Comparison of ENCODE assay signal across 1 cellular context in genomic region chr13:48978942-48979601, GRCh38.
TF ChIP-seq lines count a peak whose summit lies in the region.

No MANE protein-coding gene starts in this region.

TF ChIP-seq in K562, 482 proteins besides CTCF, POLR2A, EP300 and RAD21 (continued from another document):
- TF ChIP-seq, protein P1, sequence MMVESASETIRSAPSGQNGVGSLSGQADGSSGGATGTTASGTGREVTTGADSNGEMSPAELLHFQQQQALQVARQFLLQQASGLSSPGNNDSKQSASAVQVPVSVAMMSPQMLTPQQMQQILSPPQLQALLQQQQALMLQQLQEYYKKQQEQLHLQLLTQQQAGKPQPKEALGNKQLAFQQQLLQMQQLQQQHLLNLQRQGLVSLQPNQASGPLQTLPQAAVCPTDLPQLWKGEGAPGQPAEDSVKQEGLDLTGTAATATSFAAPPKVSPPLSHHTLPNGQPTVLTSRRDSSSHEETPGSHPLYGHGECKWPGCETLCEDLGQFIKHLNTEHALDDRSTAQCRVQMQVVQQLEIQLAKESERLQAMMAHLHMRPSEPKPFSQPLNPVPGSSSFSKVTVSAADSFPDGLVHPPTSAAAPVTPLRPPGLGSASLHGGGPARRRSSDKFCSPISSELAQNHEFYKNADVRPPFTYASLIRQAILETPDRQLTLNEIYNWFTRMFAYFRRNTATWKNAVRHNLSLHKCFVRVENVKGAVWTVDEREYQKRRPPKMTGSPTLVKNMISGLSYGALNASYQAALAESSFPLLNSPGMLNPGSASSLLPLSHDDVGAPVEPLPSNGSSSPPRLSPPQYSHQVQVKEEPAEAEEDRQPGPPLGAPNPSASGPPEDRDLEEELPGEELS (CRISPR knock-in tag; IDR thresholded peaks at IDR 0.05; ENCODE audit: borderline replicate concordance): no peak
- TF ChIP-seq TAF15 (IDR thresholded peaks at IDR 0.05; ENCODE audit: low read depth, low read length): no peak
- no peak for TF ChIP-seq HDAC8 (tag; IDR thresholded peaks at IDR 0.05)
- TF ChIP-seq MBD1 (CRISPR knock-in tag; IDR thresholded peaks at IDR 0.05): no peak
- TF ChIP-seq BRF1 (IDR thresholded peaks at IDR 0.05; ENCODE audit: borderline replicate concordance, extremely low read depth, insufficient read length): no peak
- peak; percentile 25; the same call in 1 of the 2 replicates for TF ChIP-seq ARID1B (IDR thresholded peaks at IDR 0.05)
- peak; percentile 47; the same call in 1 of the 2 replicates for TF ChIP-seq ZEB2 (IDR thresholded peaks at IDR 0.05)
- 0 out of 2 replicates have a peak, but pooled peaks have one; percentile 14 for TF ChIP-seq ATF7 (IDR thresholded peaks at IDR 0.05)
- TF ChIP-seq SMARCA5 (IDR thresholded peaks at IDR 0.05): no peak
- 0 out of 2 replicates have a peak, but pooled peaks have one; percentile 15 for TF ChIP-seq NCOA6 (IDR thresholded peaks at IDR 0.05)
- no peak for TF ChIP-seq GTF3C2 (IDR thresholded peaks at IDR 0.05; ENCODE audit: borderline replicate concordance, extremely low read depth, insufficient read length)
- TF ChIP-seq CEBPG (CRISPR knock-in tag; IDR thresholded peaks at IDR 0.05): peak; percentile 83
- TF ChIP-seq CEBPG (tag; conservative IDR thresholded peaks at IDR 0.05 in 1 of 2, IDR thresholded peaks at IDR 0.05 in 1 of 2): peak; percentile 75 to 82
- peak; percentile 24; the same call in 1 of the 2 replicates for TF ChIP-seq MGA (IDR thresholded peaks at IDR 0.05)
- 0 out of 2 replicates have a peak, but pooled peaks have one; percentile 14 for TF ChIP-seq NCOR1 (IDR thresholded peaks at IDR 0.05)
- TF ChIP-seq CBX1 (IDR thresholded peaks at IDR 0.05; ENCODE audit: low read depth): no peak
- TF ChIP-seq EP400 (IDR thresholded peaks at IDR 0.05): peak; percentile 81
- no peak for TF ChIP-seq ESRRA (IDR thresholded peaks at IDR 0.05; ENCODE audit: borderline replicate concordance, low read depth)
- TF ChIP-seq SETDB1 (IDR thresholded peaks at IDR 0.05; ENCODE audit: low read length): no peak
- TF ChIP-seq, protein P2, sequence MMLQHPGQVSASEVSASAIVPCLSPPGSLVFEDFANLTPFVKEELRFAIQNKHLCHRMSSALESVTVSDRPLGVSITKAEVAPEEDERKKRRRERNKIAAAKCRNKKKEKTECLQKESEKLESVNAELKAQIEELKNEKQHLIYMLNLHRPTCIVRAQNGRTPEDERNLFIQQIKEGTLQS (IDR thresholded peaks at IDR 0.05): peak; percentile 93
- TF ChIP-seq, protein P2 (CRISPR knock-in tag; conservative IDR thresholded peaks at IDR 0.05): no peak
- 0 out of 4 replicates have a peak, but pooled peaks of 1 of the 2 experiments have one; percentile 44 for TF ChIP-seq ARNT (IDR thresholded peaks at IDR 0.05)
- TF ChIP-seq TOE1 (IDR thresholded peaks at IDR 0.05; ENCODE audit: borderline replicate concordance): peak; percentile 54; the same call in 1 of the 2 replicates
- no peak for TF ChIP-seq TOE1 (CRISPR knock-in tag; IDR thresholded peaks at IDR 0.05; ENCODE audit: borderline replicate concordance, low read depth)
- no peak for TF ChIP-seq ERF (CRISPR knock-in tag; IDR thresholded peaks at IDR 0.05)
- TF ChIP-seq RBM22 (IDR thresholded peaks at IDR 0.05; ENCODE audit: low read depth, low read length, poor library complexity, severe bottlenecking): no peak
- TF ChIP-seq MYC (IDR thresholded peaks at IDR 0.05; ENCODE audit: low read depth, low read length): peak; percentile 88
- no peak for TF ChIP-seq MYC (CRISPR knock-in tag; IDR thresholded peaks at IDR 0.05; ENCODE audit: borderline replicate concordance, low read depth)
- TF ChIP-seq MCM2 (IDR thresholded peaks at IDR 0.05; ENCODE audit: low read depth): no peak
- peak; percentile 27; the same call in 1 of the 2 replicates for TF ChIP-seq NFRKB (IDR thresholded peaks at IDR 0.05; ENCODE audit: low read depth)
